In genomic region chr15:83854950-83855707, GRCh38 we compare ENCODE assay signal across 21 cellular contexts.
A peak's percentile ranks its signal among the peaks of the same experiment; 100 is the strongest.
DNase-seq lines count a peak whose midpoint lies in the region; ATAC-seq, FAIRE-seq and TF ChIP-seq lines count a peak whose summit lies in the region.
"Had no signal": no experiment of that assay in that cellular context is flagged by ENCODE, and none has a peak within 500 bp of the region (broad histone marks: within the 10 kb centered on the region; RNA-seq: fewer than 3 reads in every experiment).

No MANE protein-coding gene starts in this region.

- CTCF ChIA-PET in mammary epithelial cell (lab: Charles Lee; ENCODE audit: low non-redundant PET) = no interaction called here
- CTCF ChIA-PET in activated CD8-positive, alpha-beta T cell treated with anti-CD3 and anti-CD28 coated beads for 36 hours (lab: Charles Lee) = no interaction called here

- in situ Hi-C loops in mammary epithelial cell (cut with MboI; ENCODE audit: low sequenced_read_pairs in 2 of 2) = no loop called here

- H3K4me3 ChIP-seq in mammary epithelial cell (replicated peaks in 1 of 3; ENCODE audit: insufficient read depth in 1 of 3, low read depth in 2 of 3, low read length in 3 of 3) = no peak overlapping the region
- H3K4me3 ChIP-seq: esophagus squamous epithelium had no signal

- H3K4me3 Mint-ChIP-seq in activated CD8-positive, alpha-beta T cell treated with anti-CD3 and anti-CD28 coated beads for 36 hours = no peak overlapping the region
- H3K4me3 Mint-ChIP-seq: activated CD4-positive, alpha-beta T cell treated with anti-CD3 and anti-CD28 coated beads, Interleukin-2, amount 10 ng/mL, durations not matched to agents 7 days and 5 days; CD14-positive monocyte; memory B cell; natural killer cell had no signal

- no peaks in the 10 kb centered on the region for H3K36me3 Mint-ChIP-seq in activated CD8-positive, alpha-beta T cell treated with anti-CD3 and anti-CD28 coated beads for 36 hours (ENCODE audit: low read depth)
- H3K36me3 Mint-ChIP-seq: CD14-positive monocyte, memory B cell, natural killer cell had no signal

- WGBS in mammary epithelial cell (ENCODE audit: low coverage, missing lambda C conversion rate) = 93% methylated on average over 3 of the region's 3 CpGs

- no peaks in the 10 kb centered on the region for H3K36me3 ChIP-seq in mammary epithelial cell (ENCODE audit: insufficient read depth, low read length)
- H3K36me3 ChIP-seq: esophagus squamous epithelium had no signal

- no TSS peak for BruUV-seq in mammary epithelial cell (replicated peaks; lab: Mats Ljungman, UMichigan)

- H4K20me1 ChIP-seq in mammary epithelial cell (ENCODE audit: insufficient read depth, low read length) = no peaks in the 10 kb centered on the region

- POLR2A ChIA-PET in activated CD8-positive, alpha-beta T cell treated with anti-CD3 and anti-CD28 coated beads for 36 hours (lab: Charles Lee) = no interaction called here

- peak overlapping the region; percentile 97 for H3K27ac ChIP-seq in mammary epithelial cell (ENCODE audit: insufficient read depth, low read depth, low read length)
- H3K27ac ChIP-seq: esophagus squamous epithelium had no signal

- H3K4me1 ChIP-seq in mammary epithelial cell (ENCODE audit: insufficient read depth, low read length) = peaks cover 29% of the 10 kb centered on the region

- no peak overlapping the region for H3K27ac Mint-ChIP-seq in activated CD8-positive, alpha-beta T cell treated with anti-CD3 and anti-CD28 coated beads for 36 hours
- H3K27ac Mint-ChIP-seq: activated CD4-positive, alpha-beta T cell treated with anti-CD3 and anti-CD28 coated beads, Interleukin-2, amount 10 ng/mL, durations not matched to agents 7 days and 5 days; CD14-positive monocyte; memory B cell; natural killer cell had no signal

- no peak overlapping the region for H2AFZ ChIP-seq in mammary epithelial cell (ENCODE audit: low read depth, low read length)

- peak; percentile 95 for ATAC-seq in Right ventricle myocardium superior (ENCODE audit: poor library complexity)
- ATAC-seq in activated CD8-positive, alpha-beta T cell treated with anti-CD3 and anti-CD28 coated beads for 36 hours = no peak
- ATAC-seq: HCT116, natural killer cell had no signal

- no peak for DNase-seq in Right ventricle myocardium superior
- DNase-seq in cardiac septum (ENCODE audit: low spot score) = no peak
- DNase-seq in mammary epithelial cell = no peak
- DNase-seq in SIG-M5 treated with dmso at 0.1 percent for 504 hours (lab: John Stamatoyannopoulos, UW; ENCODE audit: unreplicated experiment) = no peak
- DNase-seq in NCI-H187 (lab: John Stamatoyannopoulos, UW) = no peak
- no peak for DNase-seq in activated CD8-positive, alpha-beta T cell treated with anti-CD3 and anti-CD28 coated beads for 36 hours
- no peak for DNase-seq in NCI-H2107 (lab: John Stamatoyannopoulos, UW)
- DNase-seq: activated CD4-positive, alpha-beta T cell treated with anti-CD3 and anti-CD28 coated beads, Interleukin-2, amount 10 ng/mL, durations not matched to agents 7 days and 5 days; activated gamma-delta T cell; central memory CD4-positive, alpha-beta T cell; DMS153; effector CD8-positive, alpha-beta T cell; esophagus squamous epithelium; natural killer cell; NCI-H146; small intestine; stimulated activated CD4-positive, alpha-beta T cell treated with anti-CD3 and anti-CD28 coated beads, Interleukin-4, amount 100 ng/mL, for 4 hours had no signal

- no peaks in the 10 kb centered on the region for H3K79me2 ChIP-seq in mammary epithelial cell (ENCODE audit: insufficient read depth, low read length)

- H3K9ac ChIP-seq in mammary epithelial cell (ENCODE audit: insufficient read depth, low read length) = peak overlapping the region; percentile 65

- peaks cover 20% of the 10 kb centered on the region for H3K27me3 Mint-ChIP-seq in activated CD8-positive, alpha-beta T cell treated with anti-CD3 and anti-CD28 coated beads for 36 hours
- H3K27me3 Mint-ChIP-seq: activated CD4-positive, alpha-beta T cell treated with anti-CD3 and anti-CD28 coated beads, Interleukin-2, amount 10 ng/mL, durations not matched to agents 7 days and 5 days; memory B cell had no signal

- H3K4me1 Mint-ChIP-seq in activated CD8-positive, alpha-beta T cell treated with anti-CD3 and anti-CD28 coated beads for 36 hours (ENCODE audit: low read depth) = no peaks in the 10 kb centered on the region
- H3K4me1 Mint-ChIP-seq: activated CD4-positive, alpha-beta T cell treated with anti-CD3 and anti-CD28 coated beads, Interleukin-2, amount 10 ng/mL, durations not matched to agents 7 days and 5 days; CD14-positive monocyte; memory B cell; natural killer cell had no signal

- FAIRE-seq in islet of Langerhans (lab: Jason Lieb, UNC) = peak; percentile 21
- FAIRE-seq: small intestine had no signal

- H3K9me3 Mint-ChIP-seq in activated CD8-positive, alpha-beta T cell treated with anti-CD3 and anti-CD28 coated beads for 36 hours = no peaks in the 10 kb centered on the region
- H3K9me3 Mint-ChIP-seq: activated CD4-positive, alpha-beta T cell treated with anti-CD3 and anti-CD28 coated beads, Interleukin-2, amount 10 ng/mL, durations not matched to agents 7 days and 5 days; natural killer cell had no signal

- intact Hi-C loops in Right ventricle myocardium superior (cut with DNase I) (no loop called here), cardiac septum (cut with DNase I) (no loop called here), mammary epithelial cell (cut with micrococcal nuclease) (loop anchor here (2.0 kb wide), 1 partner anchor 124 kb away; no protein-coding TSS in a partner anchor)
- intact Hi-C loops in activated CD8-positive, alpha-beta T cell treated with anti-CD3 and anti-CD28 coated beads for 36 hours (cut with micrococcal nuclease) = no loop called here

- no peak for TF ChIP-seq CTCF in mammary epithelial cell (conservative IDR thresholded peaks at IDR 0.05 in 1 of 2, IDR thresholded peaks at IDR 0.05 in 1 of 2; ENCODE audit: extremely low read depth in 1 of 2, insufficient read depth in 1 of 2, low read depth in 1 of 2, low read length in 2 of 2)
- no peak for TF ChIP-seq CTCF in activated CD8-positive, alpha-beta T cell treated with anti-CD3 and anti-CD28 coated beads for 36 hours (IDR thresholded peaks at IDR 0.05)

- H3K27me3 ChIP-seq in mammary epithelial cell (ENCODE audit: insufficient read depth, low read length) = no peaks in the 10 kb centered on the region
- H3K27me3 ChIP-seq: esophagus squamous epithelium had no signal

- dilution Hi-C loops in mammary epithelial cell (cut with HindIII; ENCODE audit: low sequenced_read_pairs) = no loop called here

- peak overlapping the region; percentile 6 for H3K4me2 ChIP-seq in mammary epithelial cell (ENCODE audit: insufficient read depth, low read depth, low read length)

- H3K9me3 ChIP-seq in mammary epithelial cell (replicated peaks; ENCODE audit: insufficient read depth, low read length) = no peaks in the 10 kb centered on the region
- H3K9me3 ChIP-seq: esophagus squamous epithelium had no signal
